In genomic region chr17:31548709-31549108, GRCh38 we compare ENCODE assay signal across 9 cellular contexts.
DNase-seq lines count a peak whose midpoint lies in the region; ATAC-seq, FAIRE-seq and TF ChIP-seq lines count a peak whose summit lies in the region.
"Had no signal": no experiment of that assay in that cellular context is flagged by ENCODE, and none has a peak within 500 bp of the region (broad histone marks: within the 10 kb centered on the region; RNA-seq: fewer than 3 reads in every experiment).

No MANE protein-coding gene starts in this region.

- H2AFZ ChIP-seq in OCI-LY3 (ENCODE audit: low read depth, low read length), result no peak overlapping the region; the same call in 1 of the 2 replicates

- peak overlapping the region; percentile 76 for H3K27ac ChIP-seq in DOHH2 (ENCODE audit: low read depth, low read length)
- H3K27ac ChIP-seq in OCI-LY3 (ENCODE audit: low read length), result peak overlapping the region; percentile 73
- H3K27ac ChIP-seq in pancreas, result peak overlapping the region in 3 of 4 donors; percentile 66 to 91 (median 77)

- H3K4me3 ChIP-seq in DOHH2 (ENCODE audit: low read length), result peak overlapping the region; percentile 90
- peak overlapping the region; percentile 92 for H3K4me3 ChIP-seq in OCI-LY3 (ENCODE audit: low read length)
- peak overlapping the region; percentile 76 for H3K4me3 ChIP-seq in epithelial cell of esophagus (ENCODE audit: low read length)
- H3K4me3 ChIP-seq in pancreas, result peak overlapping the region; percentile 64 to 97 (median 87)

- H4K20me1 ChIP-seq in DOHH2 (ENCODE audit: control insufficient read depth, insufficient read depth, low read depth, low read length) (no peaks in the 10 kb centered on the region), OCI-LY3 (ENCODE audit: insufficient read depth, low read length) (no peaks in the 10 kb centered on the region)

- H3F3A ChIP-seq in DOHH2 (ENCODE audit: control insufficient read depth, insufficient read depth), result peaks cover 9% of the 10 kb centered on the region

- DNase-seq in epithelial cell of esophagus (ENCODE audit: low read depth) (no peak), pancreas (peak in 1 of 6 donors; percentile 33), NCI-H774 (lab: John Stamatoyannopoulos, UW) (no peak), HK-2 (ENCODE audit: unreplicated experiment) (no peak), germinal center (ENCODE audit: low spot score) (no peak)

- H3K27me3 ChIP-seq in DOHH2 (ENCODE audit: control insufficient read depth, low read length), result no peaks in the 10 kb centered on the region
- no peaks in the 10 kb centered on the region for H3K27me3 ChIP-seq in OCI-LY3 (ENCODE audit: low read depth, low read length)
- H3K27me3 ChIP-seq in pancreas, result no peaks in the 10 kb centered on the region

- FAIRE-seq in pancreas (lab: Jason Lieb, UNC), result no peak
- FAIRE-seq: colon had no signal

- H3K79me2 ChIP-seq in DOHH2 (ENCODE audit: control insufficient read depth, low read length) (peaks cover 12% of the 10 kb centered on the region), OCI-LY3 (ENCODE audit: low read length) (peaks cover 13% of the 10 kb centered on the region)

- no peak for ATAC-seq in pancreas
- ATAC-seq in GM18873 (IDR thresholded peaks at IDR 0.05; ENCODE audit: low FRiP score, unreplicated experiment), result no peak

- H3K9me2 ChIP-seq in DOHH2 (replicated peaks; ENCODE audit: control insufficient read depth, low read length), result no peaks in the 10 kb centered on the region

- TF ChIP-seq CTCF in DOHH2 (IDR thresholded peaks at IDR 0.05; ENCODE audit: low read depth, low read length, poor library complexity, severe bottlenecking) (no peak), OCI-LY3 (IDR thresholded peaks at IDR 0.05; ENCODE audit: low read depth, low read length) (no peak), epithelial cell of esophagus (IDR thresholded peaks at IDR 0.05; ENCODE audit: insufficient read depth, low read depth, low read length, missing control alignments) (no peak), pancreas (IDR thresholded peaks at IDR 0.05) (no peak)

- H3K9ac ChIP-seq in OCI-LY3 (ENCODE audit: low read length), result peak overlapping the region; percentile 95

- intact Hi-C loops in pancreas (cut with DNase I), result no loop called here

- H3K36me3 ChIP-seq in DOHH2 (ENCODE audit: control insufficient read depth, low read length) (peaks cover 5% of the 10 kb centered on the region; the same call in 1 of the 2 replicates), OCI-LY3 (replicated peaks; ENCODE audit: low read depth, low read length) (peaks cover 5% of the 10 kb centered on the region), pancreas (no peaks in the 10 kb centered on the region)

- H3K4me1 ChIP-seq in DOHH2 (ENCODE audit: control insufficient read depth, low read length), result peaks cover 22% of the 10 kb centered on the region
- H3K4me1 ChIP-seq in OCI-LY3 (ENCODE audit: low read length), result peaks cover 24% of the 10 kb centered on the region
- peaks cover 0 to 5% (median 5%) of the 10 kb centered on the region in 3 donors for H3K4me1 ChIP-seq in pancreas

- H3K9me3 ChIP-seq in DOHH2 (ENCODE audit: control insufficient read depth, insufficient read depth, low read length) (no peaks in the 10 kb centered on the region), OCI-LY3 (ENCODE audit: insufficient read depth, low read length) (no peaks in the 10 kb centered on the region), pancreas (no peaks in the 10 kb centered on the region)

- WGBS in pancreas, 2 donors, result 35 to 36% methylated on average over 5 of the region's 5 CpGs

- peak overlapping the region; percentile 79 for H3K4me2 ChIP-seq in DOHH2 (ENCODE audit: low read length)
- H3K4me2 ChIP-seq in OCI-LY3 (ENCODE audit: low read length), result peak overlapping the region; percentile 93
